ENCODE assay signal across 1 cellular context in the genomic region with DNA sequence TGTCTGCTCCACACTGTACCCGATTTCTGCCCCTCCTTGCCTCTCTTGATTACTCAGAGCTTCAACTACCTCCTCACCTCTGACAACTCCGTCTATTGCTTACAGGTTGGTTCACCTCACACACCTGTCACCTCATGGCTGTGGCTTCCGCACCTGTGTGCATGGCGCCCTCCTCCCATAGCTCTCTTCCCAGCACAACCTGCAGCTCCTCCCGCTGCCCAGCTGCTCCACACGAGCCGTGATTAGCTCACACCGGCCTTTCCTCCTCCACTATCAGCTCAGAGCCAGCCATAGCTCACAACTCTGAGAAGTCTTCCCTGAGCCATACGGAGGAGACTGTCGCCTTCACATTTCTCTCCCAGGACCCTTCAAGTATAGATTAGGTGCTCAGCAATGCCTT.
TF ChIP-seq lines count a peak whose summit lies in the region.

No MANE protein-coding gene starts in this region.

TF ChIP-seq in H1, 55 proteins besides CTCF, POLR2A, EP300 and RAD21:
- TF ChIP-seq TCF12 (IDR thresholded peaks at IDR 0.05; ENCODE audit: low read depth, low read length): no peak
- no peak for TF ChIP-seq RFX5 (IDR thresholded peaks at IDR 0.05; ENCODE audit: borderline replicate concordance, low read depth, low read length)
- TF ChIP-seq MAX (IDR thresholded peaks at IDR 0.05): no peak
- TF ChIP-seq KDM4A (IDR thresholded peaks at IDR 0.05; ENCODE audit: low read depth, low read length, severe bottlenecking): no peak
- no peak for TF ChIP-seq MAFK (IDR thresholded peaks at IDR 0.05; ENCODE audit: low read depth, low read length)
- TF ChIP-seq SIRT6 (IDR thresholded peaks at IDR 0.05; ENCODE audit: low read length): no peak
- TF ChIP-seq CREB1 (IDR thresholded peaks at IDR 0.05): no peak
- TF ChIP-seq BRCA1 (IDR thresholded peaks at IDR 0.05; ENCODE audit: low read depth, low read length): no peak
- no peak for TF ChIP-seq NRF1 (IDR thresholded peaks at IDR 0.05; ENCODE audit: low read depth, low read length)
- TF ChIP-seq TAF1 (IDR thresholded peaks at IDR 0.05; ENCODE audit: low read depth, low read length): no peak
- no peak for TF ChIP-seq ATF3 (IDR thresholded peaks at IDR 0.05; ENCODE audit: insufficient read depth, low read depth, low read length)
- no peak for TF ChIP-seq SAP30 (IDR thresholded peaks at IDR 0.05; ENCODE audit: insufficient read depth, insufficient replicate concordance, low read length)
